Comparison of ENCODE assay signal across 11 cellular contexts in the genomic region with DNA sequence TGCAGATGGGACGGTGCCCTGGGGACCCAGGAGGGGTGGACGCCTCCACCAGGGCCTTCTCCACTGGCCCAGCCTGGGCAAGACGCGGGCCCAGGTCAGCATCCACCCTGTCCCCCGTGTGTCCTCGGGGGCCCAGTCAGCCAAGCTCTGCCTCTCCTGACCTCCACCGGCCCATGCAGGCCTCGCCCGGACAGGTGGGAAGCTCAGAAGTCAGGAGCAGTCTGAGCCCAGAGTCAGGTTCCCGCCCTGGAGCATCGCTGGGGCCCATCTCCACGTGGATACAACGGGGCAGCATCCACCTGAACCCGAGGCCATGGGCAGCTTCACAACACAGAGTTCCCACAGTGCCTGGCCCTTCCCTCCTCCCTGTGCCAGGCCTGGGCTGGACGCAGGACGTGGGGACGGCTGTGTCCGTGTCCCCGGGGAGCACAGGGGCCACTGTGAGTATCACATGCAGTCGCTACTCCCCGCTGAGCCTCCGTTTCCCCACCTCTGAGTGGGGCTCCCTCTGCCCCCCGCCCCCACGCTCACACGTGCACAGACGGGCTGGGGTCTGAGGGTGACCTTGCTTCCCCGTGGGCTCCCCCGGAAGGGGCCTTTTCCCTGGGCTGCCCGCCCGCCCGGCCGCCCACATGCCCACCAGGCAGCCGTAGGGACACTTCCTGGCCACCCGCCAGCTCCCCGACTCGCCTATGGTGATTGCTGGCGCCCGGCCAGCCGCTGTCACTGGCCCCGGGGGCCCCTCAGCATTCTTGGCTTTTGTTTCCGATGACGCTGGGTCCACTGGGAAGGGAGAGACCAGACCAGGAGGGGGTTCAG.
DNase-seq lines count a peak whose midpoint lies in the region; ATAC-seq and TF ChIP-seq lines count a peak whose summit lies in the region.
"Had no signal": no experiment of that assay in that cellular context is flagged by ENCODE, and none has a peak within 500 bp of the region (broad histone marks: within the 10 kb centered on the region; RNA-seq: fewer than 3 reads in every experiment).

No MANE protein-coding gene starts in this region.

- peaks cover 6% of the 10 kb centered on the region for H3K27me3 Mint-ChIP-seq in activated CD4-positive, alpha-beta memory T cell treated with anti-CD3 and anti-CD28 coated beads, Interleukin-2, amount 10 ng/mL, durations not matched to agents 7 days and 5 days

- H3K4me1 ChIP-seq in left ventricle myocardium inferior = peaks cover 28% of the 10 kb centered on the region
- peaks cover 7 to 41% (median 34%) of the 10 kb centered on the region in 4 donors for H3K4me1 ChIP-seq in tibial artery

- peak overlapping the region; percentile 27; the same call in 1 of the 2 replicates for H3K27ac ChIP-seq in RWPE1
- no peak overlapping the region for H3K27ac ChIP-seq in left ventricle myocardium inferior (replicated peaks)
- H3K27ac ChIP-seq in tibial artery = peak overlapping the region; percentile 28 to 41

- no peaks in the 10 kb centered on the region for H3K9me3 Mint-ChIP-seq in activated CD4-positive, alpha-beta memory T cell treated with anti-CD3 and anti-CD28 coated beads, Interleukin-2, amount 10 ng/mL, durations not matched to agents 7 days and 5 days
- H3K9me3 Mint-ChIP-seq: activated naive CD8-positive, alpha-beta T cell treated with anti-CD3 and anti-CD28 coated beads, Interleukin-2, amount 10 ng/mL, durations not matched to agents 7 days and 5 days had no signal

- no peak overlapping the region for H3K4me3 Mint-ChIP-seq in activated CD4-positive, alpha-beta memory T cell treated with anti-CD3 and anti-CD28 coated beads, Interleukin-2, amount 10 ng/mL, durations not matched to agents 7 days and 5 days
- H3K4me3 Mint-ChIP-seq: activated naive CD8-positive, alpha-beta T cell treated with anti-CD3 and anti-CD28 coated beads, Interleukin-2, amount 10 ng/mL, durations not matched to agents 7 days and 5 days had no signal

- no peak for TF ChIP-seq CTCF in RWPE1 (conservative IDR thresholded peaks at IDR 0.05; ENCODE audit: low read depth)
- no peak for TF ChIP-seq CTCF in left ventricle myocardium inferior (IDR thresholded peaks at IDR 0.05; ENCODE audit: borderline replicate concordance)
- TF ChIP-seq CTCF in tibial artery (IDR thresholded peaks at IDR 0.05) = no peak

- CTCF ChIA-PET in RWPE1 (lab: Yijun Ruan, JAX) = interaction anchor here (0.7 kb wide), 1 partner anchor 34 kb away, joined by 3 read pairs; no protein-coding TSS in a partner anchor
- CTCF ChIA-PET in activated CD4-positive, alpha-beta memory T cell treated with anti-CD3 and anti-CD28 coated beads, Interleukin-2, amount 10 ng/mL, durations not matched to agents 7 days and 5 days (lab: Charles Lee) = no interaction called here

- intact Hi-C loops in left ventricle myocardium inferior (cut with micrococcal nuclease) = no loop called here
- intact Hi-C loops in tibial artery (cut with DNase I; ENCODE audit: low total_unique reads) = no loop called here

- H3K36me3 Mint-ChIP-seq in activated CD4-positive, alpha-beta memory T cell treated with anti-CD3 and anti-CD28 coated beads, Interleukin-2, amount 10 ng/mL, durations not matched to agents 7 days and 5 days (ENCODE audit: low read depth) = no peaks in the 10 kb centered on the region
- H3K36me3 Mint-ChIP-seq: activated naive CD8-positive, alpha-beta T cell treated with anti-CD3 and anti-CD28 coated beads, Interleukin-2, amount 10 ng/mL, durations not matched to agents 7 days and 5 days had no signal

- peaks cover 4% of the 10 kb centered on the region for H3K4me1 Mint-ChIP-seq in activated CD4-positive, alpha-beta memory T cell treated with anti-CD3 and anti-CD28 coated beads, Interleukin-2, amount 10 ng/mL, durations not matched to agents 7 days and 5 days

- H3K9me3 ChIP-seq in left ventricle myocardium inferior (replicated peaks) (no peaks in the 10 kb centered on the region), tibial artery (no peaks in the 10 kb centered on the region)

- H3K27me3 ChIP-seq in left ventricle myocardium inferior (ENCODE audit: low read depth) = peaks cover 60% of the 10 kb centered on the region
- H3K27me3 ChIP-seq in tibial artery = no peaks in the 10 kb centered on the region

- H3K36me3 ChIP-seq in left ventricle myocardium inferior (no peaks in the 10 kb centered on the region), tibial artery (no peaks in the 10 kb centered on the region)

- DNase-seq in NCI-H2227 (lab: John Stamatoyannopoulos, UW; ENCODE audit: unreplicated experiment) (peak; percentile 25), NCI-H2227 treated with DMSO at 0.1 percent for 48 hours (lab: John Stamatoyannopoulos, UW) (no peak), RWPE1 (ENCODE audit: low spot score) (peak; percentile 73), left ventricle myocardium inferior (peak; percentile 69), tibial artery (peak in 1 of 2 donors; percentile 83), GF-D8 (lab: John Stamatoyannopoulos, UW) (no peak)
- DNase-seq in activated CD4-positive, alpha-beta memory T cell treated with anti-CD3 and anti-CD28 coated beads, Interleukin-2, amount 10 ng/mL, durations not matched to agents 7 days and 5 days = no peak
- DNase-seq: activated CD4-positive, CD25-positive, alpha-beta regulatory T cell; activated naive CD8-positive, alpha-beta T cell treated with anti-CD3 and anti-CD28 coated beads, Interleukin-2, amount 10 ng/mL, durations not matched to agents 7 days and 5 days; NCI-H526 treated with DMSO at 0.1 percent for 48 hours had no signal

- H3K4me3 ChIP-seq in left ventricle myocardium inferior (peak overlapping the region; percentile 23), tibial artery (peak overlapping the region in 1 of 2 donors; percentile 29)

- POLR2A ChIA-PET in RWPE1 (lab: Yijun Ruan, JAX; ENCODE audit: low non-redundant PET) = no interaction called here
- POLR2A ChIA-PET in activated CD4-positive, alpha-beta memory T cell treated with anti-CD3 and anti-CD28 coated beads, Interleukin-2, amount 10 ng/mL, durations not matched to agents 7 days and 5 days (lab: Charles Lee) = no interaction called here

- no peak overlapping the region for H3K27ac Mint-ChIP-seq in activated CD4-positive, alpha-beta memory T cell treated with anti-CD3 and anti-CD28 coated beads, Interleukin-2, amount 10 ng/mL, durations not matched to agents 7 days and 5 days
- H3K27ac Mint-ChIP-seq: activated naive CD8-positive, alpha-beta T cell treated with anti-CD3 and anti-CD28 coated beads, Interleukin-2, amount 10 ng/mL, durations not matched to agents 7 days and 5 days had no signal

- no peak for ATAC-seq in GM21367 (IDR thresholded peaks at IDR 0.05; ENCODE audit: unreplicated experiment)

Comparison
In these comparisons a context has a peak if more than half of its experiments do, and no peak if none do; other contexts are left out.
1. DNase-seq: peak in NCI-H2227 (single experiment), RWPE1 (single experiment) and left ventricle myocardium inferior (single experiment); none in NCI-H2227 treated with DMSO at 0.1 percent for 48 hours (single experiment), GF-D8 (single experiment) and activated CD4-positive, alpha-beta memory T cell treated with anti-CD3 and anti-CD28 coated beads, Interleukin-2, amount 10 ng/mL, durations not matched to agents 7 days and 5 days (single experiment).